Comparison of ENCODE assay signal across 1 cellular context in the genomic region with DNA sequence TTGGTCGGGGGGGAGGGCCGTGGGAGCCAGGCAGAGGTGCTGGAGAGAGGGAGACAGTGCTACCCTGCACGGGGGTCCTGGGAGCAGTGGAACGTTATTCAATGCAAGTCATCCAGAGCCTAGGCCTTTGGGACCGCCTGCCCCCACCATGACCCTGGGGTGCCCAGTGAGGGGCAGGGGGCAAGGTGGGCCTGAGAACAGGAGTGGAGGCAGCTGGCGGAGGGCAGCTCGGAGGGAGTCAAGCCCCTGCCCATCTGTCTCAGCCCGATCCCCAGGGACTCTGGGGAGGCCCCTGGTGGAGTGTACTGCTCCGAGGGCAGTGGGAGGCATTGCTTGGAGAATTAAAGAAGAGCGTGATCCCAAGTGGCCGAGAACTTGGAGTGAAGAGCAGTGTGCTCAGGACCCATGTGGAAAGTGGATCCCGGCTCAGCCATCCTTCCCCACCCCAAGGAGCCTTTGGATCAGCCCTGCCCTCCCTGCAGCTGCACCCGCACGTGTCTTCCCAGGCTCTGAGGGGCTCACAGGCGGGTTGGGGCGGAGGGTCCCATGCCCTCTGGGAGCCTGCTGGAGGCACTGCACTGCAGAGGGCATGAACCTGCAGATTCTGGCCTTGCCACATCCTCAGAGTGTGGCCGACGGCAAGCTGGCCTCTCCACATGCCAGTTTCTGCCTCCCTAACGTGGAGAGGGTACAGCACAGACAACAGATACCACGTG.
TF ChIP-seq lines count a peak whose summit lies in the region.

No MANE protein-coding gene starts in this region.

TF ChIP-seq in HCT116, 20 proteins besides CTCF, POLR2A, EP300 and RAD21:
- TF ChIP-seq ZFX (IDR thresholded peaks at IDR 0.05): 0 out of 2 replicates have a peak, but pooled peaks have one; percentile 29
- TF ChIP-seq, protein P1, sequence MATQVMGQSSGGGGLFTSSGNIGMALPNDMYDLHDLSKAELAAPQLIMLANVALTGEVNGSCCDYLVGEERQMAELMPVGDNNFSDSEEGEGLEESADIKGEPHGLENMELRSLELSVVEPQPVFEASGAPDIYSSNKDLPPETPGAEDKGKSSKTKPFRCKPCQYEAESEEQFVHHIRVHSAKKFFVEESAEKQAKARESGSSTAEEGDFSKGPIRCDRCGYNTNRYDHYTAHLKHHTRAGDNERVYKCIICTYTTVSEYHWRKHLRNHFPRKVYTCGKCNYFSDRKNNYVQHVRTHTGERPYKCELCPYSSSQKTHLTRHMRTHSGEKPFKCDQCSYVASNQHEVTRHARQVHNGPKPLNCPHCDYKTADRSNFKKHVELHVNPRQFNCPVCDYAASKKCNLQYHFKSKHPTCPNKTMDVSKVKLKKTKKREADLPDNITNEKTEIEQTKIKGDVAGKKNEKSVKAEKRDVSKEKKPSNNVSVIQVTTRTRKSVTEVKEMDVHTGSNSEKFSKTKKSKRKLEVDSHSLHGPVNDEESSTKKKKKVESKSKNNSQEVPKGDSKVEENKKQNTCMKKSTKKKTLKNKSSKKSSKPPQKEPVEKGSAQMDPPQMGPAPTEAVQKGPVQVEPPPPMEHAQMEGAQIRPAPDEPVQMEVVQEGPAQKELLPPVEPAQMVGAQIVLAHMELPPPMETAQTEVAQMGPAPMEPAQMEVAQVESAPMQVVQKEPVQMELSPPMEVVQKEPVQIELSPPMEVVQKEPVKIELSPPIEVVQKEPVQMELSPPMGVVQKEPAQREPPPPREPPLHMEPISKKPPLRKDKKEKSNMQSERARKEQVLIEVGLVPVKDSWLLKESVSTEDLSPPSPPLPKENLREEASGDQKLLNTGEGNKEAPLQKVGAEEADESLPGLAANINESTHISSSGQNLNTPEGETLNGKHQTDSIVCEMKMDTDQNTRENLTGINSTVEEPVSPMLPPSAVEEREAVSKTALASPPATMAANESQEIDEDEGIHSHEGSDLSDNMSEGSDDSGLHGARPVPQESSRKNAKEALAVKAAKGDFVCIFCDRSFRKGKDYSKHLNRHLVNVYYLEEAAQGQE (IDR thresholded peaks at IDR 0.05; ENCODE audit: low read depth): no peak
